Comparison of ENCODE assay signal across 23 cellular contexts in the genomic region with DNA sequence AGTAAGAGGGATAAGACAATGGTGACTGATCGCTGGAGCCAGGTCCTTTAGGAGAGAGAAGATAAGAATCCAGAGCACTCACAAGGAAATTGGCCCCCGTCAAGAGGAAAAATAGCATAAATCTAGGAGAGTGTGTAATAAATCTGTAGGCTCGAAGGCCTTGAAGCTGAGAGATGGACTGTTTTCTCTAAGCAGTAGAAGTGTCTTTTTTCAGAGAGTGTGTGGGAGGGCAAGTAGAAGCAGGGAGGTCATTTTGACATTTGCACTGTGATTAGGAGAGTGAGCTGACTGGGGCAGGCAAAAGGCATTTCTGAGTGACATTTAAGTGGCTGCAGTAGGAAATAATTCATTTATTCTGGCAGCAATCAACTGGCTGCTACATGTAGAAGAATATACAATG.
DNase-seq lines count a peak whose midpoint lies in the region; ATAC-seq and TF ChIP-seq lines count a peak whose summit lies in the region.
"Had no signal": no experiment of that assay in that cellular context is flagged by ENCODE, and none has a peak within 500 bp of the region (broad histone marks: within the 10 kb centered on the region; RNA-seq: fewer than 3 reads in every experiment).

No MANE protein-coding gene starts in this region.

- H3K9me3 Mint-ChIP-seq in endothelial cell (ENCODE audit: unreplicated experiment) (no peaks in the 10 kb centered on the region), nephron progenitor cell (peaks cover 38% of the 10 kb centered on the region), CD14-positive monocyte (peaks cover 8 to 18% (median 13%) of the 10 kb centered on the region in 7 donors)

- no peak overlapping the region for H2AFZ ChIP-seq in Karpas-422 (ENCODE audit: low read length)

- no peaks in the 10 kb centered on the region for H3K27me3 ChIP-seq in left ventricle myocardium inferior (ENCODE audit: low read depth)
- H3K27me3 ChIP-seq in Karpas-422 (ENCODE audit: low read length): no peaks in the 10 kb centered on the region
- H3K27me3 ChIP-seq: SJSA1 had no signal

- peaks cover 2% of the 10 kb centered on the region for H3K9me3 ChIP-seq in left ventricle myocardium inferior (replicated peaks)
- H3K9me3 ChIP-seq in Karpas-422 (ENCODE audit: low read length): no peaks in the 10 kb centered on the region
- H3K9me3 ChIP-seq: SJSA1 had no signal

- H3K27ac Mint-ChIP-seq in endothelial cell (ENCODE audit: unreplicated experiment) (peak overlapping the region; percentile 6), nephron progenitor cell (peak overlapping the region; percentile 70), CD14-positive monocyte (no peak overlapping the region)
- H3K27ac Mint-ChIP-seq: CD8-positive, alpha-beta memory T cell had no signal

- H3K4me1 ChIP-seq in left ventricle myocardium inferior: no peaks in the 10 kb centered on the region
- no peaks in the 10 kb centered on the region for H3K4me1 ChIP-seq in Karpas-422 (ENCODE audit: low read length)
- H3K4me1 ChIP-seq: SJSA1 had no signal

- H3K4me3 ChIP-seq in left ventricle myocardium inferior (no peak overlapping the region), Karpas-422 (ENCODE audit: low read length) (no peak overlapping the region)
- H3K4me3 ChIP-seq: SJSA1 had no signal

- H3K4me3 Mint-ChIP-seq in endothelial cell (ENCODE audit: unreplicated experiment) (no peak overlapping the region), nephron progenitor cell (peak overlapping the region; percentile 4), CD14-positive monocyte (no peak overlapping the region)
- H3K4me3 Mint-ChIP-seq: CD8-positive, alpha-beta memory T cell had no signal

- H3K9ac ChIP-seq in Karpas-422 (ENCODE audit: low read length): no peak overlapping the region

- TF ChIP-seq CTCF in left ventricle myocardium inferior (IDR thresholded peaks at IDR 0.05; ENCODE audit: borderline replicate concordance) (no peak), endothelial cell (IDR thresholded peaks at IDR 0.05; ENCODE audit: unreplicated experiment) (no peak), nephron progenitor cell (IDR thresholded peaks at IDR 0.05) (no peak), CD14-positive monocyte (IDR thresholded peaks at IDR 0.05) (no peak)

- H3K36me3 Mint-ChIP-seq in endothelial cell (ENCODE audit: low read depth, unreplicated experiment) (peaks cover 4% of the 10 kb centered on the region), nephron progenitor cell (ENCODE audit: low read depth) (peaks cover 20% of the 10 kb centered on the region), CD14-positive monocyte (peaks cover 0 to 3% of the 10 kb centered on the region in 2 donors)

- no peaks in the 10 kb centered on the region for H3K36me3 ChIP-seq in left ventricle myocardium inferior
- no peaks in the 10 kb centered on the region for H3K36me3 ChIP-seq in Karpas-422 (ENCODE audit: insufficient read depth, low read length)
- H3K36me3 ChIP-seq: SJSA1 had no signal

- H3K79me2 ChIP-seq in Karpas-422 (ENCODE audit: low read length): no peaks in the 10 kb centered on the region

- no peaks in the 10 kb centered on the region for H3K4me1 Mint-ChIP-seq in endothelial cell (ENCODE audit: unreplicated experiment)
- peaks cover 19% of the 10 kb centered on the region for H3K4me1 Mint-ChIP-seq in nephron progenitor cell
- H3K4me1 Mint-ChIP-seq in CD14-positive monocyte: no peaks in the 10 kb centered on the region
- H3K4me1 Mint-ChIP-seq: CD8-positive, alpha-beta memory T cell had no signal

- DNase-seq in left ventricle myocardium inferior: no peak
- DNase-seq in left cardiac atrium: no peak
- DNase-seq in endothelial cell (ENCODE audit: low spot score): no peak
- DNase-seq in nephron progenitor cell: no peak
- DNase-seq in Karpas-422: no peak
- no peak for DNase-seq in T-helper 1 cell
- no peak for DNase-seq in CD14-positive monocyte (ENCODE audit: low spot score)
- DNase-seq: AML-193; C1 segment of cervical spinal cord; Calu3; CD8-positive, alpha-beta memory T cell; DMS153; KBM-7; NCI-H1092 treated with DMSO at 0.1 percent for 48 hours; NCI-H146; NCI-H2029; NCI-H2171 treated with DMSO at 0.1 percent for 48 hours; NCI-H524 treated with DMSO at 0.1 percent for 48 hours; NCI-H82 had no signal

- H3K27me3 Mint-ChIP-seq in endothelial cell (ENCODE audit: unreplicated experiment) (no peaks in the 10 kb centered on the region), nephron progenitor cell (ENCODE audit: low read depth, poor library complexity) (no peaks in the 10 kb centered on the region), CD14-positive monocyte (ENCODE audit: low read depth in 3 of 3) (no peaks in the 10 kb centered on the region)

- H3K4me2 ChIP-seq in Karpas-422 (ENCODE audit: low read depth, low read length, poor library complexity, severe bottlenecking): no peak overlapping the region

- intact Hi-C loops in left ventricle myocardium inferior (cut with micrococcal nuclease) (no loop called here), left cardiac atrium (cut with DNase I) (no loop called here), CD14-positive monocyte (cut with micrococcal nuclease) (no loop called here)

- H4K20me1 ChIP-seq in Karpas-422 (ENCODE audit: insufficient read depth, low read depth, low read length): no peaks in the 10 kb centered on the region

- ATAC-seq in left cardiac atrium (no peak), HG03432 (IDR thresholded peaks at IDR 0.05; ENCODE audit: unreplicated experiment) (no peak)
- ATAC-seq: HepG2, Right ventricle myocardium inferior had no signal

- no peaks in the 10 kb centered on the region for H3K9me2 ChIP-seq in Karpas-422 (replicated peaks; ENCODE audit: insufficient read depth, low read length)

- H3K27ac ChIP-seq in left ventricle myocardium inferior (replicated peaks) (peak overlapping the region; percentile 4), Karpas-422 (ENCODE audit: low read length) (no peak overlapping the region)
- H3K27ac ChIP-seq: SJSA1 had no signal

Comparison
In these comparisons a context has a peak if more than half of its experiments do, and no peak if none do; other contexts are left out.
1. H3K27ac Mint-ChIP-seq: peak in endothelial cell (single experiment) and nephron progenitor cell (single experiment); none in CD14-positive monocyte (0 of 7).